ENCODE assay signal across 8 cellular contexts in genomic region chr14:81269100-81269978, GRCh38. TPM values are rescaled to one million over a fixed set of nuclear protein-coding genes. Genes with fewer than 3 reads are reported as not detected.
DNase-seq lines count a peak whose midpoint lies in the region; ATAC-seq and TF ChIP-seq lines count a peak whose summit lies in the region.

No MANE protein-coding gene starts in this region.

- CTCF ChIA-PET in activated CD8-positive, alpha-beta T cell treated with anti-CD3 and anti-CD28 coated beads, Interleukin-2, amount 10 ng/mL, durations not matched to agents 7 days and 5 days (lab: Charles Lee), result interaction anchor here (0.6 to 6.9 kb wide), 12 partner anchors 9 to 297 kb away, joined by 3 to 71 read pairs (median 4); no protein-coding TSS in a partner anchor

- no peaks in the 10 kb centered on the region for H3K9me3 Mint-ChIP-seq in activated CD8-positive, alpha-beta T cell treated with anti-CD3 and anti-CD28 coated beads, Interleukin-2, amount 10 ng/mL, durations not matched to agents 7 days and 5 days (ENCODE audit: insufficient read depth)

- peak; percentile 83 for ATAC-seq in GM19351 (IDR thresholded peaks at IDR 0.05; ENCODE audit: unreplicated experiment)
- ATAC-seq in HG03439 (IDR thresholded peaks at IDR 0.05; ENCODE audit: unreplicated experiment), result peak; percentile 68
- peak; percentile 70 for ATAC-seq in activated CD8-positive, alpha-beta T cell treated with anti-CD3 and anti-CD28 coated beads, Interleukin-2, amount 10 ng/mL, durations not matched to agents 7 days and 5 days
- ATAC-seq in left cardiac atrium, result peak; percentile 47 to 83

- H3K4me1 Mint-ChIP-seq in activated CD8-positive, alpha-beta T cell treated with anti-CD3 and anti-CD28 coated beads, Interleukin-2, amount 10 ng/mL, durations not matched to agents 7 days and 5 days (ENCODE audit: low read depth), result peaks cover 9% of the 10 kb centered on the region

- H3K4me3 Mint-ChIP-seq in activated CD8-positive, alpha-beta T cell treated with anti-CD3 and anti-CD28 coated beads, Interleukin-2, amount 10 ng/mL, durations not matched to agents 7 days and 5 days, result no peak overlapping the region

- DNase-seq in DMS153 treated with DMSO at 0.1 percent for 48 hours (lab: John Stamatoyannopoulos, UW; ENCODE audit: unreplicated experiment) (peak; percentile 75), NCI-H2227 treated with DMSO at 0.1 percent for 48 hours (lab: John Stamatoyannopoulos, UW) (peak; percentile 66), left cardiac atrium (no peak), retinal pigment epithelial cell (ENCODE audit: low read depth) (peak; percentile 36)
- peak; percentile 39 for DNase-seq in activated CD8-positive, alpha-beta T cell treated with anti-CD3 and anti-CD28 coated beads, Interleukin-2, amount 10 ng/mL, durations not matched to agents 7 days and 5 days
- DNase-seq in activated CD8-positive, alpha-beta memory T cell treated with anti-CD3 and anti-CD28 coated beads for 24 hours, result no peak

- H3K36me3 Mint-ChIP-seq in activated CD8-positive, alpha-beta T cell treated with anti-CD3 and anti-CD28 coated beads, Interleukin-2, amount 10 ng/mL, durations not matched to agents 7 days and 5 days (ENCODE audit: low read depth), result no peaks in the 10 kb centered on the region

- H3K27me3 Mint-ChIP-seq in activated CD8-positive, alpha-beta T cell treated with anti-CD3 and anti-CD28 coated beads, Interleukin-2, amount 10 ng/mL, durations not matched to agents 7 days and 5 days (ENCODE audit: low read depth), result peaks cover 27% of the 10 kb centered on the region

- no peak overlapping the region for H3K4me3 ChIP-seq in retinal pigment epithelial cell (ENCODE audit: low read length)

- peak; percentile 78 for TF ChIP-seq CTCF in retinal pigment epithelial cell (conservative IDR thresholded peaks at IDR 0.05; ENCODE audit: low read depth, low read length)

- no peak overlapping the region for H3K27ac Mint-ChIP-seq in activated CD8-positive, alpha-beta T cell treated with anti-CD3 and anti-CD28 coated beads, Interleukin-2, amount 10 ng/mL, durations not matched to agents 7 days and 5 days

- POLR2A ChIA-PET in activated CD8-positive, alpha-beta T cell treated with anti-CD3 and anti-CD28 coated beads, Interleukin-2, amount 10 ng/mL, durations not matched to agents 7 days and 5 days (lab: Charles Lee), result no interaction called here

- intact Hi-C loops in left cardiac atrium (cut with DNase I), result loop anchor here (2.0 to 5.0 kb wide), 3 partner anchors 183 to 195 kb away; no protein-coding TSS in a partner anchor

RNA-seq across cellular contexts. Expression of gene GTF2A1, which starts 48.6 kb away (rescaled TPM):
- 10 to 100 TPM; 33.6 to 33.7 TPM for total RNA-seq in activated CD8-positive, alpha-beta T cell treated with anti-CD3 and anti-CD28 coated beads, Interleukin-2, amount 10 ng/mL, durations not matched to agents 7 days and 5 days
- 10 to 100 TPM; 16.7 to 17.7 TPM for total RNA-seq in left cardiac atrium

Comparison
In these comparisons a context has a peak if more than half of its experiments do, and no peak if none do; other contexts are left out.
1. DNase-seq: peak in DMS153 treated with DMSO at 0.1 percent for 48 hours (single experiment), NCI-H2227 treated with DMSO at 0.1 percent for 48 hours (single experiment), activated CD8-positive, alpha-beta T cell treated with anti-CD3 and anti-CD28 coated beads, Interleukin-2, amount 10 ng/mL, durations not matched to agents 7 days and 5 days (single experiment) and retinal pigment epithelial cell (single experiment); none in left cardiac atrium (single experiment) and activated CD8-positive, alpha-beta memory T cell treated with anti-CD3 and anti-CD28 coated beads for 24 hours (single experiment).
2. Peak in every context shown above with its lines, with median percentiles within 50 percentile points of each other: ATAC-seq.